ENCODE assay signal across 1 cellular context in genomic region chr2:157479081-157480027, GRCh38.
TF ChIP-seq lines count a peak whose summit lies in the region.

No MANE protein-coding gene starts in this region.

TF ChIP-seq in GM12878, 131 proteins besides CTCF, POLR2A, EP300 and RAD21 (continued from another document):
- TF ChIP-seq, protein P1, sequence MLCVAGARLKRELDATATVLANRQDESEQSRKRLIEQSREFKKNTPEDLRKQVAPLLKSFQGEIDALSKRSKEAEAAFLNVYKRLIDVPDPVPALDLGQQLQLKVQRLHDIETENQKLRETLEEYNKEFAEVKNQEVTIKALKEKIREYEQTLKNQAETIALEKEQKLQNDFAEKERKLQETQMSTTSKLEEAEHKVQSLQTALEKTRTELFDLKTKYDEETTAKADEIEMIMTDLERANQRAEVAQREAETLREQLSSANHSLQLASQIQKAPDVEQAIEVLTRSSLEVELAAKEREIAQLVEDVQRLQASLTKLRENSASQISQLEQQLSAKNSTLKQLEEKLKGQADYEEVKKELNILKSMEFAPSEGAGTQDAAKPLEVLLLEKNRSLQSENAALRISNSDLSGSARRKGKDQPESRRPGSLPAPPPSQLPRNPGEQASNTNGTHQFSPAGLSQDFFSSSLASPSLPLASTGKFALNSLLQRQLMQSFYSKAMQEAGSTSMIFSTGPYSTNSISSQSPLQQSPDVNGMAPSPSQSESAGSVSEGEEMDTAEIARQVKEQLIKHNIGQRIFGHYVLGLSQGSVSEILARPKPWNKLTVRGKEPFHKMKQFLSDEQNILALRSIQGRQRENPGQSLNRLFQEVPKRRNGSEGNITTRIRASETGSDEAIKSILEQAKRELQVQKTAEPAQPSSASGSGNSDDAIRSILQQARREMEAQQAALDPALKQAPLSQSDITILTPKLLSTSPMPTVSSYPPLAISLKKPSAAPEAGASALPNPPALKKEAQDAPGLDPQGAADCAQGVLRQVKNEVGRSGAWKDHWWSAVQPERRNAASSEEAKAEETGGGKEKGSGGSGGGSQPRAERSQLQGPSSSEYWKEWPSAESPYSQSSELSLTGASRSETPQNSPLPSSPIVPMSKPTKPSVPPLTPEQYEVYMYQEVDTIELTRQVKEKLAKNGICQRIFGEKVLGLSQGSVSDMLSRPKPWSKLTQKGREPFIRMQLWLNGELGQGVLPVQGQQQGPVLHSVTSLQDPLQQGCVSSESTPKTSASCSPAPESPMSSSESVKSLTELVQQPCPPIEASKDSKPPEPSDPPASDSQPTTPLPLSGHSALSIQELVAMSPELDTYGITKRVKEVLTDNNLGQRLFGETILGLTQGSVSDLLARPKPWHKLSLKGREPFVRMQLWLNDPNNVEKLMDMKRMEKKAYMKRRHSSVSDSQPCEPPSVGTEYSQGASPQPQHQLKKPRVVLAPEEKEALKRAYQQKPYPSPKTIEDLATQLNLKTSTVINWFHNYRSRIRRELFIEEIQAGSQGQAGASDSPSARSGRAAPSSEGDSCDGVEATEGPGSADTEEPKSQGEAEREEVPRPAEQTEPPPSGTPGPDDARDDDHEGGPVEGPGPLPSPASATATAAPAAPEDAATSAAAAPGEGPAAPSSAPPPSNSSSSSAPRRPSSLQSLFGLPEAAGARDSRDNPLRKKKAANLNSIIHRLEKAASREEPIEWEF (IDR thresholded peaks at IDR 0.05; ENCODE audit: insufficient replicate concordance, low read depth, low read length) = no peak
- TF ChIP-seq CHD2 (IDR thresholded peaks at IDR 0.05; ENCODE audit: borderline replicate concordance, low read depth, low read length) (0 out of 2 replicates have a peak, but pooled peaks have one; percentile 17), USF1 (IDR thresholded peaks at IDR 0.05; ENCODE audit: borderline replicate concordance, extremely low read length, insufficient read depth, low read depth, low read length) (peak; percentile 43), ZNF274 (IDR thresholded peaks at IDR 0.05; ENCODE audit: insufficient read depth, insufficient read length) (no peak), SKIL (IDR thresholded peaks at IDR 0.05; ENCODE audit: low read depth, poor library complexity, severe bottlenecking) (no peak), RFX5 (IDR thresholded peaks at IDR 0.05; ENCODE audit: low read depth, low read length) (peak; percentile 83), RAD51 (IDR thresholded peaks at IDR 0.05) (peak; percentile 86)
- TF ChIP-seq, protein P2, sequence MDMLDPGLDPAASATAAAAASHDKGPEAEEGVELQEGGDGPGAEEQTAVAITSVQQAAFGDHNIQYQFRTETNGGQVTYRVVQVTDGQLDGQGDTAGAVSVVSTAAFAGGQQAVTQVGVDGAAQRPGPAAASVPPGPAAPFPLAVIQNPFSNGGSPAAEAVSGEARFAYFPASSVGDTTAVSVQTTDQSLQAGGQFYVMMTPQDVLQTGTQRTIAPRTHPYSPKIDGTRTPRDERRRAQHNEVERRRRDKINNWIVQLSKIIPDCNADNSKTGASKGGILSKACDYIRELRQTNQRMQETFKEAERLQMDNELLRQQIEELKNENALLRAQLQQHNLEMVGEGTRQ (IDR thresholded peaks at IDR 0.05; ENCODE audit: borderline replicate concordance, low read depth, low read length) = peak; percentile 41; the same call in 1 of the 2 replicates
TF ChIP-seq in GM12878: peak in this region for 8.
